In the genomic region with DNA sequence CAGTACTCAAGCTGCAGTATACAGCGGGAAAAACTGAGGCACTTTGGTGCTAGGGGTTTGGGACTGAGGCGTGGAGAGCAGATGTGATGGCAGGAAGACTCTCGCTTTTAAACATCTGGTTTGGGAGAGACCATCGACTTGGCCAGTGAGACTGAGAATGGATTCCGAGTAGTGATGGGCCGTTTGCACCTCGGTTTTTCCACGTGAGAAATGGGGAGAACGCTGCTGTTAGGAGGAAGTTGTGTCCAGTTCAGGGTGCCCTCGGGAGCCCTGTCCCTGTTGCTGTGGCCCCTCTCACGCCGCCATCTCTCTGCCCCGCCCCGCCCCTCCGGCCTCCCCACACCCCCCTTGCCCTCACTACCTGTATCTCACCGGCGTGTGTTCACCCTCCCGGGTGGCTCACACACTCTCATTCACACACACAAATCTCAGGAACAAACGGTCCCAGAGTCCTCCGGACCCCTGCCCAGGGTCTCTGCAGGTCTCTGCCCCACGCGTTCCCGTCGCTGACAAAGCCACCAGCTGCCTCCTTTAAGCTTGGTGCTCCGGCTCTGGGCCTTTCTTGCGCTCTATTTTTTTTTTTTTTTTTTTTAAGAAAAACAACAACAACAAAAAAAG, we compare ENCODE assay signal across 8 cellular contexts. TPM values are rescaled to one million over a fixed set of nuclear protein-coding genes. Genes with fewer than 3 reads are reported as not detected.
A peak's percentile ranks its signal among the peaks of the same experiment; 100 is the strongest.
DNase-seq lines count a peak whose midpoint lies in the region; ATAC-seq and TF ChIP-seq lines count a peak whose summit lies in the region.

No MANE protein-coding gene starts in this region.

- no peak for TF ChIP-seq CTCF in activated CD8-positive, alpha-beta T cell treated with anti-CD3 and anti-CD28 coated beads for 36 hours (IDR thresholded peaks at IDR 0.05)

- H3K36me3 Mint-ChIP-seq in activated CD8-positive, alpha-beta T cell treated with anti-CD3 and anti-CD28 coated beads for 36 hours (ENCODE audit: low read depth) = peaks cover 7% of the 10 kb centered on the region
- peaks cover 1 to 4% of the 10 kb centered on the region in 2 donors for H3K36me3 Mint-ChIP-seq in stimulated activated naive B cell treated with anti-CD40 and anti-IgM and Interleukin-4, amounts not matched to agents 10 μg/mL and 1 μg/mL and 100 μg/mL, for 72 hours

- H3K4me3 Mint-ChIP-seq in activated CD8-positive, alpha-beta T cell treated with anti-CD3 and anti-CD28 coated beads for 36 hours = peak overlapping the region; percentile 78
- H3K4me3 Mint-ChIP-seq in stimulated activated naive B cell treated with anti-CD40 and anti-IgM and Interleukin-4, amounts not matched to agents 10 μg/mL and 1 μg/mL and 100 μg/mL, for 72 hours = peak overlapping the region; percentile 81 to 90

- H3K4me3 ChIP-seq in iPS DF 6.9 (ENCODE audit: low read length) = peak overlapping the region; percentile 75; the same call in 1 of the 2 replicates

- H3K36me3 ChIP-seq in iPS DF 6.9 (ENCODE audit: control insufficient read depth, insufficient read depth, low read length) = no peaks in the 10 kb centered on the region

- H3K9me3 Mint-ChIP-seq in activated CD8-positive, alpha-beta T cell treated with anti-CD3 and anti-CD28 coated beads for 36 hours = no peaks in the 10 kb centered on the region
- H3K9me3 Mint-ChIP-seq in stimulated activated naive B cell treated with anti-CD40 and anti-IgM and Interleukin-4, amounts not matched to agents 10 μg/mL and 1 μg/mL and 100 μg/mL, for 72 hours = no peaks in the 10 kb centered on the region

- CTCF ChIA-PET in activated CD8-positive, alpha-beta T cell treated with anti-CD3 and anti-CD28 coated beads for 36 hours (lab: Charles Lee) = interaction anchor here (2.6 to 4.3 kb wide), 2 partner anchors 11 to 62 kb away, joined by 12 to 45 read pairs; no protein-coding TSS in a partner anchor

- no CpG with 5 or more reads among the region's 26 CpGs for WGBS in iPS DF 6.9 (ENCODE audit: insufficient coverage, insufficient read length)

- POLR2A ChIA-PET in activated CD8-positive, alpha-beta T cell treated with anti-CD3 and anti-CD28 coated beads for 36 hours (lab: Charles Lee) = no interaction called here

- H3K9me3 ChIP-seq in iPS DF 6.9 (ENCODE audit: control insufficient read depth, insufficient read depth, low read length) = no peaks in the 10 kb centered on the region

- H3K27ac Mint-ChIP-seq in activated CD8-positive, alpha-beta T cell treated with anti-CD3 and anti-CD28 coated beads for 36 hours = peak overlapping the region; percentile 75
- H3K27ac Mint-ChIP-seq in stimulated activated naive B cell treated with anti-CD40 and anti-IgM and Interleukin-4, amounts not matched to agents 10 μg/mL and 1 μg/mL and 100 μg/mL, for 72 hours = peak overlapping the region; percentile 85

- no peak for ATAC-seq in activated CD8-positive, alpha-beta T cell treated with anti-CD3 and anti-CD28 coated beads for 36 hours
- ATAC-seq in stimulated activated naive B cell treated with anti-CD40 and anti-IgM and Interleukin-4, amounts not matched to agents 10 μg/mL and 1 μg/mL and 100 μg/mL, for 72 hours (replicated peaks) = no peak
- ATAC-seq in HG03159 (IDR thresholded peaks at IDR 0.05; ENCODE audit: unreplicated experiment) (no peak), HG03354 (IDR thresholded peaks at IDR 0.05; ENCODE audit: poor library complexity, severe bottlenecking, unreplicated experiment) (no peak)

- DNase-seq in NCI-H510A treated with DMSO at 0.1 percent for 48 hours (lab: John Stamatoyannopoulos, UW) (peak; percentile 22), NCI-H510A (lab: John Stamatoyannopoulos, UW) (no peak), iPS DF 6.9 (ENCODE audit: low read depth, low spot score) (no peak), amniotic stem cell (lab: John Stamatoyannopoulos, UW) (no peak)
- DNase-seq in activated CD8-positive, alpha-beta T cell treated with anti-CD3 and anti-CD28 coated beads for 36 hours = no peak
- no peak for DNase-seq in stimulated activated naive B cell treated with anti-CD40 and anti-IgM and Interleukin-4, amounts not matched to agents 10 μg/mL and 1 μg/mL and 100 μg/mL, for 72 hours

- H3K27me3 ChIP-seq in iPS DF 6.9 (ENCODE audit: control insufficient read depth, insufficient read depth, low read length) = no peaks in the 10 kb centered on the region

- peaks cover 5% of the 10 kb centered on the region for H3K4me1 ChIP-seq in iPS DF 6.9 (ENCODE audit: control insufficient read depth, insufficient read depth, low read length)

- H3K4me1 Mint-ChIP-seq in activated CD8-positive, alpha-beta T cell treated with anti-CD3 and anti-CD28 coated beads for 36 hours (ENCODE audit: low read depth) = peaks cover 27% of the 10 kb centered on the region
- peaks cover 32 to 47% of the 10 kb centered on the region in 2 donors for H3K4me1 Mint-ChIP-seq in stimulated activated naive B cell treated with anti-CD40 and anti-IgM and Interleukin-4, amounts not matched to agents 10 μg/mL and 1 μg/mL and 100 μg/mL, for 72 hours

- H3K27ac ChIP-seq in iPS DF 6.9 (ENCODE audit: low read length) = no peak overlapping the region

- intact Hi-C loops in activated CD8-positive, alpha-beta T cell treated with anti-CD3 and anti-CD28 coated beads for 36 hours (cut with micrococcal nuclease) = no loop called here

- H3K27me3 Mint-ChIP-seq in activated CD8-positive, alpha-beta T cell treated with anti-CD3 and anti-CD28 coated beads for 36 hours = no peaks in the 10 kb centered on the region
- H3K27me3 Mint-ChIP-seq in stimulated activated naive B cell treated with anti-CD40 and anti-IgM and Interleukin-4, amounts not matched to agents 10 μg/mL and 1 μg/mL and 100 μg/mL, for 72 hours = no peaks in the 10 kb centered on the region

RNA-seq across cellular contexts. Expression of a gene that starts 2.7 kb away (rescaled TPM):
- 10 to 100 TPM; 12.8 to 13.0 TPM for total RNA-seq in activated CD8-positive, alpha-beta T cell treated with anti-CD3 and anti-CD28 coated beads for 36 hours

RNA-seq across cellular contexts. Expression of a gene that starts 18.9 kb away (rescaled TPM):
- total RNA-seq in activated CD8-positive, alpha-beta T cell treated with anti-CD3 and anti-CD28 coated beads for 36 hours = 1 to 10 TPM; 8.0 to 8.7 TPM

RNA-seq across cellular contexts. Expression of a gene that starts 30.7 kb away (rescaled TPM):
- 10 to 100 TPM; 17.8 to 18.0 TPM for total RNA-seq in activated CD8-positive, alpha-beta T cell treated with anti-CD3 and anti-CD28 coated beads for 36 hours

RNA-seq across cellular contexts. Expression of a gene that starts 37.5 kb away (rescaled TPM):
- total RNA-seq in activated CD8-positive, alpha-beta T cell treated with anti-CD3 and anti-CD28 coated beads for 36 hours = 1 to 10 TPM; 7.1 to 7.4 TPM

RNA-seq across cellular contexts. Expression of a gene that starts 52.5 kb away (rescaled TPM):
- total RNA-seq in activated CD8-positive, alpha-beta T cell treated with anti-CD3 and anti-CD28 coated beads for 36 hours = 10 to 100 TPM; 59.5 to 62.5 TPM
